28 cellular contexts compared by ENCODE assay signal in the genomic region with DNA sequence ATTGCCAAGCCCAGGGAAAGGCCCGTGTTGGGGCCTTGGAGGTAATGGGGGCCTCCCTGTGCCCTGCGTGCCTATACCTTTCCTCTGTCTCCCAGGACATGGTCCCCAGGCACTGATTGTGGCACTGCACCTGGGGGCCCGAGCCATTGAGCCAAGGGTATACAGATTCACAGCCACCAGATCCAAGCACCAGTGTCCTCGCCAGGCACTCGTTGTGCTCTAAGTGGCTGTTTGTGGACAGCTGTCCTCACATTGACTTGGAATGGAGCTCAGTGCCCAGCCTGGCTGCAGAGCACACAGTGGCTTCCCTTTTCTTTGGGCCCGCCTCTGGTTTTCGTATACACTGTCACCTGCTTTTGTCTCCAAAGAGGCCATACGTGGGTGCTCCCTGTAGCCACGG.
DNase-seq lines count a peak whose midpoint lies in the region; ATAC-seq and TF ChIP-seq lines count a peak whose summit lies in the region.
"Had no signal": no experiment of that assay in that cellular context is flagged by ENCODE, and none has a peak within 500 bp of the region (broad histone marks: within the 10 kb centered on the region; RNA-seq: fewer than 3 reads in every experiment).

No MANE protein-coding gene starts in this region.

- DNase-seq in NCI-H2029 (lab: John Stamatoyannopoulos, UW) (peak; percentile 40), NCI-H774 (lab: John Stamatoyannopoulos, UW) (peak; percentile 2), left cardiac atrium (peak; percentile 50), neural crest cell (ENCODE audit: low read depth, low spot score) (no peak), left lobe of liver (ENCODE audit: low spot score) (no peak), iPS-NIHi7 (ENCODE audit: extremely low spot score) (no peak)
- no peak for DNase-seq in stimulated activated naive CD4-positive, alpha-beta T cell treated with Interleukin-2 at 50 U/mL for 16 hours (lab: John Stamatoyannopoulos, UW)
- DNase-seq: activated CD4-positive, alpha-beta T cell treated with anti-CD3 and anti-CD28 coated beads, Interleukin-2, amount 10 ng/mL, durations not matched to agents 7 days and 5 days; activated naive CD4-positive, alpha-beta T cell treated with anti-CD3 and anti-CD28 coated beads, Interleukin-2, amount 10 ng/mL, durations not matched to agents 7 days and 5 days; activated T-cell treated with anti-CD3 and anti-CD28 coated beads, Interleukin-2, amount 50 U/mL, for 4 hours; amniotic stem cell; colonic mucosa; effector CD8-positive, alpha-beta T cell; HCEC 1CT; NCI-H1105 treated with DMSO at 0.1 percent for 48 hours; NCI-H2107; nephron progenitor cell; NK-92 treated with Interleukin-12 subunit alpha and Interleukin-12 subunit beta, amount 100 ng/mL, for 24 hours; PC-9; right lobe of liver; SIG-M5; stimulated activated CD4-positive, alpha-beta T cell treated with anti-CD3 and anti-CD28 coated beads, Interleukin-4, amount 100 ng/mL, for 4 hours; stimulated activated naive B cell treated with anti-CD40 and anti-IgM and Interleukin-4, amounts not matched to agents 10 μg/mL and 1 μg/mL and 100 μg/mL, for 72 hours; SW 1271; T-helper 9 cell; testis; uterus had no signal

- no peaks in the 10 kb centered on the region for H3K27me3 Mint-ChIP-seq in neural crest cell (ENCODE audit: low read depth)
- H3K27me3 Mint-ChIP-seq: activated CD4-positive, alpha-beta T cell treated with anti-CD3 and anti-CD28 coated beads, Interleukin-2, amount 10 ng/mL, durations not matched to agents 7 days and 5 days; stimulated activated naive B cell treated with anti-CD40 and anti-IgM and Interleukin-4, amounts not matched to agents 10 μg/mL and 1 μg/mL and 100 μg/mL, for 72 hours had no signal

- peak; percentile 77 to 90 for ATAC-seq in left cardiac atrium
- ATAC-seq in left lobe of liver, result no peak
- ATAC-seq: activated T-cell treated with anti-CD3 and anti-CD28 coated beads, Interleukin-2, amount 50 U/mL, for 4 hours; GM12878; stimulated activated naive B cell treated with anti-CD40 and anti-IgM and Interleukin-4, amounts not matched to agents 10 μg/mL and 1 μg/mL and 100 μg/mL, for 72 hours had no signal

- H3K36me3 Mint-ChIP-seq in neural crest cell (ENCODE audit: low read depth), result peaks cover 21% of the 10 kb centered on the region
- H3K36me3 Mint-ChIP-seq: activated naive CD4-positive, alpha-beta T cell treated with anti-CD3 and anti-CD28 coated beads, Interleukin-2, amount 10 ng/mL, durations not matched to agents 7 days and 5 days; stimulated activated naive B cell treated with anti-CD40 and anti-IgM and Interleukin-4, amounts not matched to agents 10 μg/mL and 1 μg/mL and 100 μg/mL, for 72 hours had no signal

- intact Hi-C loops in left cardiac atrium (cut with DNase I), result no loop called here

- no peak for TF ChIP-seq CTCF in neural crest cell (conservative IDR thresholded peaks at IDR 0.05)

- H3K4me3 Mint-ChIP-seq in neural crest cell, result no peak overlapping the region
- H3K4me3 Mint-ChIP-seq: activated CD4-positive, alpha-beta T cell treated with anti-CD3 and anti-CD28 coated beads, Interleukin-2, amount 10 ng/mL, durations not matched to agents 7 days and 5 days; activated naive CD4-positive, alpha-beta T cell treated with anti-CD3 and anti-CD28 coated beads, Interleukin-2, amount 10 ng/mL, durations not matched to agents 7 days and 5 days; activated T-cell treated with anti-CD3 and anti-CD28 coated beads, Interleukin-2, amount 50 U/mL, for 4 hours; nephron progenitor cell; stimulated activated naive B cell treated with anti-CD40 and anti-IgM and Interleukin-4, amounts not matched to agents 10 μg/mL and 1 μg/mL and 100 μg/mL, for 72 hours had no signal

- no peaks in the 10 kb centered on the region for H3K9me3 Mint-ChIP-seq in neural crest cell
- H3K9me3 Mint-ChIP-seq: activated CD4-positive, alpha-beta T cell treated with anti-CD3 and anti-CD28 coated beads, Interleukin-2, amount 10 ng/mL, durations not matched to agents 7 days and 5 days; activated naive CD4-positive, alpha-beta T cell treated with anti-CD3 and anti-CD28 coated beads, Interleukin-2, amount 10 ng/mL, durations not matched to agents 7 days and 5 days; activated T-cell treated with anti-CD3 and anti-CD28 coated beads, Interleukin-2, amount 50 U/mL, for 4 hours; nephron progenitor cell had no signal

- H3K4me1 Mint-ChIP-seq in neural crest cell, result peaks cover 30% of the 10 kb centered on the region
- H3K4me1 Mint-ChIP-seq: activated CD4-positive, alpha-beta T cell treated with anti-CD3 and anti-CD28 coated beads, Interleukin-2, amount 10 ng/mL, durations not matched to agents 7 days and 5 days; activated naive CD4-positive, alpha-beta T cell treated with anti-CD3 and anti-CD28 coated beads, Interleukin-2, amount 10 ng/mL, durations not matched to agents 7 days and 5 days; stimulated activated naive B cell treated with anti-CD40 and anti-IgM and Interleukin-4, amounts not matched to agents 10 μg/mL and 1 μg/mL and 100 μg/mL, for 72 hours had no signal

- peak overlapping the region; percentile 62 for H3K27ac Mint-ChIP-seq in neural crest cell (ENCODE audit: unreplicated experiment)
- H3K27ac Mint-ChIP-seq: activated CD4-positive, alpha-beta T cell treated with anti-CD3 and anti-CD28 coated beads, Interleukin-2, amount 10 ng/mL, durations not matched to agents 7 days and 5 days; activated naive CD4-positive, alpha-beta T cell treated with anti-CD3 and anti-CD28 coated beads, Interleukin-2, amount 10 ng/mL, durations not matched to agents 7 days and 5 days; nephron progenitor cell; stimulated activated naive B cell treated with anti-CD40 and anti-IgM and Interleukin-4, amounts not matched to agents 10 μg/mL and 1 μg/mL and 100 μg/mL, for 72 hours had no signal

Comparison
In these comparisons a context has a peak if more than half of its experiments do, and no peak if none do; other contexts are left out.
1. DNase-seq: peak in NCI-H2029 (single experiment), NCI-H774 (single experiment) and left cardiac atrium (single experiment); none in neural crest cell (single experiment), left lobe of liver (single experiment), stimulated activated naive CD4-positive, alpha-beta T cell treated with Interleukin-2 at 50 U/mL for 16 hours (single experiment) and iPS-NIHi7 (single experiment).